1 cellular context compared by ENCODE assay signal in genomic region chr21:43767498-43767979, GRCh38.
TF ChIP-seq lines count a peak whose summit lies in the region.

No MANE protein-coding gene starts in this region.

TF ChIP-seq in K562, 482 proteins besides CTCF, POLR2A, EP300 and RAD21:
- TF ChIP-seq SMARCA5 (IDR thresholded peaks at IDR 0.05) (peak; percentile 33; the same call in 1 of the 2 replicates), ZNF121 (CRISPR knock-in tag; conservative IDR thresholded peaks at IDR 0.05) (0 out of 2 replicates have a peak, but pooled peaks have one; percentile 7), POLR2G (IDR thresholded peaks at IDR 0.05; ENCODE audit: low read depth, low read length) (peak; percentile 65), GMEB1 (CRISPR knock-in tag; IDR thresholded peaks at IDR 0.05) (0 out of 2 replicates have a peak, but pooled peaks have one; percentile 5), FOXA1 (IDR thresholded peaks at IDR 0.05; ENCODE audit: borderline replicate concordance) (no peak), GTF2A2 (tag; IDR thresholded peaks at IDR 0.05) (0 out of 2 replicates have a peak, but pooled peaks have one; percentile 7), FIP1L1 (IDR thresholded peaks at IDR 0.05; ENCODE audit: low read depth, low read length, poor library complexity, severe bottlenecking) (peak; percentile 1), ZKSCAN1 (IDR thresholded peaks at IDR 0.05; ENCODE audit: low read depth, low read length) (0 out of 2 replicates have a peak, but pooled peaks have one; percentile 9), ZNF589 (CRISPR knock-in tag; IDR thresholded peaks at IDR 0.05; ENCODE audit: low read depth) (no peak), ZBTB43 (CRISPR knock-in tag; IDR thresholded peaks at IDR 0.05) (0 out of 2 replicates have a peak, but pooled peaks have one; percentile 36), RBM22 (IDR thresholded peaks at IDR 0.05; ENCODE audit: low read depth, low read length, poor library complexity, severe bottlenecking) (peak; percentile 15), MBD2 (IDR thresholded peaks at IDR 0.05; ENCODE audit: borderline replicate concordance, low read depth) (0 out of 2 replicates have a peak, but pooled peaks have one; percentile 0), OTX1 (CRISPR knock-in tag; IDR thresholded peaks at IDR 0.05) (no peak), ZBTB33 (CRISPR knock-in tag; IDR thresholded peaks at IDR 0.05) (peak; percentile 73; the same call in 1 of the 2 replicates)
